Comparison of ENCODE assay signal across 2 cellular contexts in genomic region chr22:45240810-45241631, GRCh38.
A peak's percentile ranks its signal among the peaks of the same experiment; 100 is the strongest.
TF ChIP-seq lines count a peak whose summit lies in the region.

KIAA0930 (minus strand) TSS chr22:45240894; CDS start chr22:45240703, 191 bp downstream.

TF ChIP-seq in HEK293T, 16 proteins besides CTCF, POLR2A, EP300 and RAD21:
- TF ChIP-seq TARDBP (IDR thresholded peaks at IDR 0.05) (no peak), FOXK2 (IDR thresholded peaks at IDR 0.05) (no peak), LEF1 (IDR thresholded peaks at IDR 0.05; ENCODE audit: borderline replicate concordance) (no peak), SP1 (IDR thresholded peaks at IDR 0.05) (peak; percentile 94), BHLHE40 (IDR thresholded peaks at IDR 0.05; ENCODE audit: borderline replicate concordance) (no peak)

TF ChIP-seq in H1, 55 proteins besides CTCF, POLR2A, EP300 and RAD21:
- TF ChIP-seq SAP30 (IDR thresholded peaks at IDR 0.05; ENCODE audit: insufficient read depth, insufficient replicate concordance, low read length) (no peak), KDM4A (IDR thresholded peaks at IDR 0.05; ENCODE audit: low read depth, low read length, severe bottlenecking) (peak; percentile 23), ASH2L (IDR thresholded peaks at IDR 0.05; ENCODE audit: low read length) (peak; percentile 33), ATF2 (IDR thresholded peaks at IDR 0.05; ENCODE audit: low read length) (no peak), CHD1 (IDR thresholded peaks at IDR 0.05; ENCODE audit: low read depth, low read length) (no peak), TCF12 (IDR thresholded peaks at IDR 0.05; ENCODE audit: low read depth, low read length) (no peak), SP1 (IDR thresholded peaks at IDR 0.05; ENCODE audit: low read depth, low read length) (peak; percentile 85), TAF1 (IDR thresholded peaks at IDR 0.05; ENCODE audit: low read depth, low read length) (no peak), SP2 (IDR thresholded peaks at IDR 0.05; ENCODE audit: low read length) (no peak), CEBPB (IDR thresholded peaks at IDR 0.05; ENCODE audit: low read depth, low read length) (no peak), SP4 (IDR thresholded peaks at IDR 0.05; ENCODE audit: low read length) (peak; percentile 30; the same call in 1 of the 2 replicates)
TF ChIP-seq in H1: peak in this region for 4.
